In genomic region chr4:183443609-183444148, GRCh38 we compare ENCODE assay signal across 8 cellular contexts. TPM values are rescaled to one million over a fixed set of nuclear protein-coding genes. Genes with fewer than 3 reads are reported as not detected.
DNase-seq lines count a peak whose midpoint lies in the region; ATAC-seq and TF ChIP-seq lines count a peak whose summit lies in the region.

No MANE protein-coding gene starts in this region.

- H3K4me3 ChIP-seq in coronary artery: peak overlapping the region; percentile 76
- peak overlapping the region; percentile 87 for H3K4me3 ChIP-seq in mononuclear cell (ENCODE audit: low read length)

- DNase-seq in DMS114 treated with DMSO at 0.1 percent for 48 hours (lab: John Stamatoyannopoulos, UW; ENCODE audit: unreplicated experiment): peak; percentile 67
- DNase-seq in T-cell: peak in 26 of 34 experiments; percentile 11 to 54 (median 28)
- peak; percentile 83 for DNase-seq in coronary artery (ENCODE audit: low spot score)
- DNase-seq in stimulated activated naive CD8-positive, alpha-beta T cell treated with anti-CD3 and anti-CD28 coated beads, Interleukin-15, amount 100 ng/mL, for 72 hours: no peak
- no peak for DNase-seq in GOT3 (lab: John Stamatoyannopoulos, UW)
- DNase-seq in germinal center (ENCODE audit: low spot score): no peak

- peak overlapping the region; percentile 93 for H3K27ac Mint-ChIP-seq in T-cell
- H3K27ac Mint-ChIP-seq in stimulated activated naive CD8-positive, alpha-beta T cell treated with anti-CD3 and anti-CD28 coated beads, Interleukin-15, amount 100 ng/mL, for 72 hours: peak overlapping the region; percentile 89 to 93

- ATAC-seq in HG03575 (IDR thresholded peaks at IDR 0.05; ENCODE audit: extremely low read depth, insufficient number of reproducible peaks, low FRiP score, unreplicated experiment) (peak; percentile 8), T-cell (replicated peaks in 1 of 4) (peak; percentile 6 to 22 (median 17))
- ATAC-seq in stimulated activated naive CD8-positive, alpha-beta T cell treated with anti-CD3 and anti-CD28 coated beads, Interleukin-15, amount 100 ng/mL, for 72 hours: peak; percentile 41

- no peaks in the 10 kb centered on the region for H3K9me3 ChIP-seq in mononuclear cell (ENCODE audit: low read depth, low read length)

- peaks cover 33% of the 10 kb centered on the region for H3K4me1 ChIP-seq in mononuclear cell (ENCODE audit: insufficient read depth, low read length)

- TF ChIP-seq CTCF in coronary artery (IDR thresholded peaks at IDR 0.05): no peak

- H3K27me3 ChIP-seq in mononuclear cell (ENCODE audit: insufficient read depth, low read length): no peaks in the 10 kb centered on the region

- CTCF ChIA-PET in T-cell (lab: Charles Lee): interaction anchor here (0.6 to 1.5 kb wide), 4 partner anchors 12 to 821 kb away, joined by 3 to 5 read pairs (median 4); no protein-coding TSS in a partner anchor

- POLR2A ChIA-PET in T-cell (lab: Charles Lee): interaction anchor here in 1 of 2 donors (0.7 kb wide), 1 partner anchor 37 kb away, joined by 3 read pairs; no protein-coding TSS in a partner anchor

- H3K27me3 Mint-ChIP-seq in T-cell: no peaks in the 10 kb centered on the region
- no peaks in the 10 kb centered on the region for H3K27me3 Mint-ChIP-seq in stimulated activated naive CD8-positive, alpha-beta T cell treated with anti-CD3 and anti-CD28 coated beads, Interleukin-15, amount 100 ng/mL, for 72 hours

- peak overlapping the region; percentile 89 to 97 for H3K27ac ChIP-seq in coronary artery

- no peaks in the 10 kb centered on the region for H3K9me3 Mint-ChIP-seq in T-cell
- no peaks in the 10 kb centered on the region for H3K9me3 Mint-ChIP-seq in stimulated activated naive CD8-positive, alpha-beta T cell treated with anti-CD3 and anti-CD28 coated beads, Interleukin-15, amount 100 ng/mL, for 72 hours

- peak overlapping the region; percentile 95 to 100 (median 97) for H3K4me3 Mint-ChIP-seq in T-cell
- peak overlapping the region; percentile 95 to 100 for H3K4me3 Mint-ChIP-seq in stimulated activated naive CD8-positive, alpha-beta T cell treated with anti-CD3 and anti-CD28 coated beads, Interleukin-15, amount 100 ng/mL, for 72 hours

- peaks cover 29% of the 10 kb centered on the region for H3K36me3 Mint-ChIP-seq in T-cell

- H3K4me1 Mint-ChIP-seq in T-cell: peaks cover 30 to 50% (median 41%) of the 10 kb centered on the region in 3 donors
- peaks cover 33% of the 10 kb centered on the region for H3K4me1 Mint-ChIP-seq in stimulated activated naive CD8-positive, alpha-beta T cell treated with anti-CD3 and anti-CD28 coated beads, Interleukin-15, amount 100 ng/mL, for 72 hours

RNA-seq across cellular contexts. Expression of gene CDKN2AIP, which starts 0.8 kb away (rescaled TPM):
- total RNA-seq in T-cell: 10 to 100 TPM; 33.0 to 46.6 (median 42.7) TPM
- 53.4 TPM for total RNA-seq in mononuclear cell

Comparison
In these comparisons a context has a peak if more than half of its experiments do, and no peak if none do; other contexts are left out.
1. DNase-seq: peak in DMS114 treated with DMSO at 0.1 percent for 48 hours (single experiment), T-cell (26 of 34) and coronary artery (single experiment); none in stimulated activated naive CD8-positive, alpha-beta T cell treated with anti-CD3 and anti-CD28 coated beads, Interleukin-15, amount 100 ng/mL, for 72 hours (0 of 2), GOT3 (single experiment) and germinal center (single experiment).
2. Peak in every context shown above with its lines, with median percentiles within 50 percentile points of each other: ATAC-seq.